12 cellular contexts compared by ENCODE assay signal in the genomic region with DNA sequence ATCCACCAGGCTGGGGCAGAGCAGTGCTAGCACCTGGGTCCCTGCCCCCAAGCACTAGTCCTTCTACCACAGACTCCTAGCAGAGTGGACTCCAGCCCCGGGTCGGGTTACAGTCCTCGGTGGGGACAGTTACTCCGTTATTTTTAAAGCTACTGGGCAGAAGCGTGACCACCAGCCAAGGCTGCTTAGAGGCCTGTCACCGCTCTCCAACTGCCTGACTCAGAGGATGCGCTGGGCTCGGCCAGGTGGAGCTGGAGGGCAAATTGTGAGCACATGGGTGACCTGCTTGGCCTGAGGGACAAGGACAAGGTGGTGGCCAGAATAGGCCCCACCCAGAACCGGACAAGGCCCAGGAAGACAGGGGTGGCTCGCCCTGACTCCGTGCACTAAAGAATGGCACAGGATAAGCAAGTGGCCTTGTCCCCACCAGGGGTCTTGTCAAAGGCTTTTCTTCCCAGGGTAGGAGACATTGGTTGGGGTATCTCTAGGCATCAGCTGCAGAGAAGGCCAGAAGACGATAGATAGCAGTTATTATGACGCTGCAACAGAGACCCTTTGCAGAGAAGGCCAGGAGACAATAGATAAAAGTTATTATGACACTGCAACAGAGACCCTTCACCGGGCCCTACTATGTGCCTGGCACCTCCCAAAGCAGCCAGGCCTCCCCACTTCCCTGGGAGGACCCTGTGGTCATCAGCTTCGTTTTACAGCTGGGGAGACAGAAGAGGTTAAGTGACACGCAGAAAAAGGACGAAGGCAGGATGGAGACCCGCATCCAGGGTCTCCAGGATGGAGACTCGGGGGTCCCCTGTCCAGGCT. TPM values are rescaled to one million over a fixed set of nuclear protein-coding genes. Genes with fewer than 3 reads are reported as not detected.
A peak's percentile ranks its signal among the peaks of the same experiment; 100 is the strongest.
DNase-seq lines count a peak whose midpoint lies in the region; ATAC-seq and TF ChIP-seq lines count a peak whose summit lies in the region.
"Had no signal": no experiment of that assay in that cellular context is flagged by ENCODE, and none has a peak within 500 bp of the region (broad histone marks: within the 10 kb centered on the region; RNA-seq: fewer than 3 reads in every experiment).

No MANE protein-coding gene starts in this region.

- ATAC-seq in stimulated activated naive CD8-positive, alpha-beta T cell treated with anti-CD3 and anti-CD28 coated beads, Interleukin-15, Interleukin-2, amounts not matched to agents 100 U/mL and 50 U/mL, for 24 hours, result no peak
- no peak for ATAC-seq in activated T-cell treated with anti-CD3 and anti-CD28 coated beads, Interleukin-2, amount 50 U/mL, for 72 hours (replicated peaks in 1 of 2)
- ATAC-seq in GM21447 (IDR thresholded peaks at IDR 0.05; ENCODE audit: unreplicated experiment), result no peak
- no peak for ATAC-seq in GM18520 (IDR thresholded peaks at IDR 0.05; ENCODE audit: unreplicated experiment)

- no peak overlapping the region for H3K27ac Mint-ChIP-seq in stimulated activated naive CD8-positive, alpha-beta T cell treated with anti-CD3 and anti-CD28 coated beads, Interleukin-15, Interleukin-2, amounts not matched to agents 100 ng/mL and 50 ng/mL, for 24 hours
- H3K27ac Mint-ChIP-seq in activated T-cell treated with anti-CD3 and anti-CD28 coated beads, Interleukin-2, amount 50 U/mL, for 72 hours, result no peak overlapping the region
- H3K27ac Mint-ChIP-seq in mesothelial cell of epicardium, result no peak overlapping the region

- intact Hi-C loops in vagina (cut with DNase I), result no loop called here

- H3K9me3 ChIP-seq in vagina, result no peaks in the 10 kb centered on the region
- H3K9me3 ChIP-seq: psoas muscle had no signal

- no peak for TF ChIP-seq POLR2A in vagina (IDR thresholded peaks at IDR 0.05)

- no peaks in the 10 kb centered on the region for H3K36me3 Mint-ChIP-seq in stimulated activated naive CD8-positive, alpha-beta T cell treated with anti-CD3 and anti-CD28 coated beads, Interleukin-15, Interleukin-2, amounts not matched to agents 100 ng/mL and 50 ng/mL, for 24 hours (ENCODE audit: low read depth)
- H3K36me3 Mint-ChIP-seq in activated T-cell treated with anti-CD3 and anti-CD28 coated beads, Interleukin-2, amount 50 U/mL, for 72 hours (ENCODE audit: insufficient read depth in 2 of 2), result no peaks in the 10 kb centered on the region
- H3K36me3 Mint-ChIP-seq in mesothelial cell of epicardium, result no peaks in the 10 kb centered on the region

- peak overlapping the region; percentile 62 for H3K4me3 Mint-ChIP-seq in stimulated activated naive CD8-positive, alpha-beta T cell treated with anti-CD3 and anti-CD28 coated beads, Interleukin-15, Interleukin-2, amounts not matched to agents 100 ng/mL and 50 ng/mL, for 24 hours
- H3K4me3 Mint-ChIP-seq in activated T-cell treated with anti-CD3 and anti-CD28 coated beads, Interleukin-2, amount 50 U/mL, for 72 hours, result peak overlapping the region; percentile 58 to 73
- H3K4me3 Mint-ChIP-seq in mesothelial cell of epicardium, result peak overlapping the region; percentile 61

- H3K4me3 ChIP-seq in vagina, result peak overlapping the region in 1 of 2 donors; percentile 58

- H3K27ac ChIP-seq in vagina, result peak overlapping the region; percentile 45
- H3K27ac ChIP-seq: psoas muscle had no signal

- H3K36me3 ChIP-seq in vagina, result no peaks in the 10 kb centered on the region

- peaks cover 36% of the 10 kb centered on the region for H3K4me1 ChIP-seq in vagina

- H3K9me3 Mint-ChIP-seq in stimulated activated naive CD8-positive, alpha-beta T cell treated with anti-CD3 and anti-CD28 coated beads, Interleukin-15, Interleukin-2, amounts not matched to agents 100 ng/mL and 50 ng/mL, for 24 hours, result no peaks in the 10 kb centered on the region
- H3K9me3 Mint-ChIP-seq in activated T-cell treated with anti-CD3 and anti-CD28 coated beads, Interleukin-2, amount 50 U/mL, for 72 hours, result no peaks in the 10 kb centered on the region
- no peaks in the 10 kb centered on the region for H3K9me3 Mint-ChIP-seq in mesothelial cell of epicardium

- DNase-seq in stimulated activated naive CD8-positive, alpha-beta T cell treated with anti-CD3 and anti-CD28 coated beads, Interleukin-15, Interleukin-2, amounts not matched to agents 100 U/mL and 50 U/mL, for 24 hours, result no peak
- DNase-seq in activated T-cell treated with anti-CD3 and anti-CD28 coated beads, Interleukin-2, amount 50 U/mL, for 72 hours, result no peak
- no peak for DNase-seq in mesothelial cell of epicardium (ENCODE audit: low spot score in 2 of 2, unreplicated experiment in 2 of 2)
- no peak for DNase-seq in vagina (ENCODE audit: extremely low spot score in 2 of 2)
- no peak for DNase-seq in activated CD8-positive, alpha-beta memory T cell treated with anti-CD3 and anti-CD28 coated beads for 24 hours
- DNase-seq: GOT3, NCI-H526 treated with DMSO at 0.1 percent for 48 hours, psoas muscle, T1000 had no signal

- peaks cover 3% of the 10 kb centered on the region for H3K4me1 Mint-ChIP-seq in stimulated activated naive CD8-positive, alpha-beta T cell treated with anti-CD3 and anti-CD28 coated beads, Interleukin-15, Interleukin-2, amounts not matched to agents 100 ng/mL and 50 ng/mL, for 24 hours (ENCODE audit: low read depth)
- peaks cover 6% of the 10 kb centered on the region for H3K4me1 Mint-ChIP-seq in activated T-cell treated with anti-CD3 and anti-CD28 coated beads, Interleukin-2, amount 50 U/mL, for 72 hours (ENCODE audit: low read depth)
- peaks cover 12% of the 10 kb centered on the region for H3K4me1 Mint-ChIP-seq in mesothelial cell of epicardium

- no peaks in the 10 kb centered on the region for H3K27me3 Mint-ChIP-seq in stimulated activated naive CD8-positive, alpha-beta T cell treated with anti-CD3 and anti-CD28 coated beads, Interleukin-15, Interleukin-2, amounts not matched to agents 100 ng/mL and 50 ng/mL, for 24 hours
- no peaks in the 10 kb centered on the region for H3K27me3 Mint-ChIP-seq in activated T-cell treated with anti-CD3 and anti-CD28 coated beads, Interleukin-2, amount 50 U/mL, for 72 hours (ENCODE audit: low read depth)
- H3K27me3 Mint-ChIP-seq in mesothelial cell of epicardium (ENCODE audit: low read depth), result no peaks in the 10 kb centered on the region

- TF ChIP-seq CTCF in mesothelial cell of epicardium (IDR thresholded peaks at IDR 0.05; ENCODE audit: unreplicated experiment) (no peak), vagina (IDR thresholded peaks at IDR 0.05) (no peak)

- no peaks in the 10 kb centered on the region for H3K27me3 ChIP-seq in vagina

RNA-seq across cellular contexts. Expression of a gene that starts 1.6 kb away (rescaled TPM):
- total RNA-seq in activated T-cell treated with anti-CD3 and anti-CD28 coated beads, Interleukin-2, amount 50 U/mL, for 72 hours, result 1 to 10 TPM; 4.9 to 7.0 TPM
- 14.9 to 16.7 TPM (median 16.1 TPM) in 3 replicates for total RNA-seq in mesothelial cell of epicardium
- 4.2 TPM for total RNA-seq in vagina

RNA-seq across cellular contexts. Expression of a gene that starts 10.4 kb away (rescaled TPM):
- total RNA-seq in activated T-cell treated with anti-CD3 and anti-CD28 coated beads, Interleukin-2, amount 50 U/mL, for 72 hours, result 10 to 100 TPM; 26.6 to 32.5 TPM
- total RNA-seq in mesothelial cell of epicardium (13.8 to 15.0 TPM (median 14.9 TPM) in 3 replicates), vagina (26.0 TPM)

RNA-seq across cellular contexts. Expression of a gene that starts 15.8 kb away (rescaled TPM):
- 100 to 1,000 TPM; 183 to 187 TPM for total RNA-seq in activated T-cell treated with anti-CD3 and anti-CD28 coated beads, Interleukin-2, amount 50 U/mL, for 72 hours
- total RNA-seq in mesothelial cell of epicardium (120 to 133 TPM (median 122 TPM) in 3 replicates), vagina (147 TPM)
